In genomic region chr3:48446425-48447193, GRCh38 we compare ENCODE assay signal across 1 cellular context.
TF ChIP-seq lines count a peak whose summit lies in the region.

TSS of gene ATRIP (plus strand) at chr3:48446737. CDS start at chr3:48446846, 109 bp downstream.

TF ChIP-seq in H1, 55 proteins besides CTCF, POLR2A, EP300 and RAD21:
- TF ChIP-seq CREB1 (IDR thresholded peaks at IDR 0.05) (peak; percentile 99), RNF2 (IDR thresholded peaks at IDR 0.05; ENCODE audit: borderline replicate concordance, low read depth, low read length, missing control alignments, poor library complexity, severe bottlenecking) (no peak), HDAC6 (IDR thresholded peaks at IDR 0.05; ENCODE audit: low read depth, low read length) (no peak), ATF3 (IDR thresholded peaks at IDR 0.05; ENCODE audit: insufficient read depth, low read depth, low read length) (peak; percentile 89), RBBP5 (IDR thresholded peaks at IDR 0.05; ENCODE audit: borderline replicate concordance, low read depth, low read length) (peak; percentile 27; the same call in 1 of the 2 replicates), CEBPB (IDR thresholded peaks at IDR 0.05; ENCODE audit: low read depth, low read length) (no peak), SP1 (IDR thresholded peaks at IDR 0.05; ENCODE audit: low read depth, low read length) (peak; percentile 85), ASH2L (IDR thresholded peaks at IDR 0.05; ENCODE audit: low read length) (peak; percentile 92), PHF8 (conservative IDR thresholded peaks at IDR 0.05; ENCODE audit: low read depth, low read length) (peak; percentile 93), E2F6 (IDR thresholded peaks at IDR 0.05) (no peak; the same call in 1 of the 2 replicates), CHD2 (IDR thresholded peaks at IDR 0.05; ENCODE audit: low read length) (peak; percentile 69), SIN3A (conservative IDR thresholded peaks at IDR 0.05 in 1 of 2, IDR thresholded peaks at IDR 0.05 in 1 of 2; ENCODE audit: low read depth in 1 of 2, low read length in 2 of 2) (peak; percentile 41 to 97; a peak in 2 of 4 replicates), SRF (IDR thresholded peaks at IDR 0.05; ENCODE audit: low read depth, low read length) (peak; percentile 87), BRCA1 (IDR thresholded peaks at IDR 0.05; ENCODE audit: low read depth, low read length) (no peak), KDM5A (IDR thresholded peaks at IDR 0.05; ENCODE audit: low read length) (peak; percentile 91), YY1 (IDR thresholded peaks at IDR 0.05; ENCODE audit: low read depth, low read length) (peak; percentile 26; the same call in 1 of the 2 replicates), TCF12 (IDR thresholded peaks at IDR 0.05; ENCODE audit: low read depth, low read length) (0 out of 2 replicates have a peak, but pooled peaks have one; percentile 15), CHD1 (IDR thresholded peaks at IDR 0.05; ENCODE audit: low read depth, low read length) (no peak), TAF7 (optimal IDR thresholded peaks at IDR 0.05; ENCODE audit: borderline replicate concordance, low read depth, low read length) (peak; percentile 92), KDM4A (IDR thresholded peaks at IDR 0.05; ENCODE audit: low read depth, low read length, severe bottlenecking) (peak; percentile 100), GABPA (IDR thresholded peaks at IDR 0.05; ENCODE audit: borderline replicate concordance, insufficient read depth, low read length) (no peak), SIRT6 (IDR thresholded peaks at IDR 0.05; ENCODE audit: low read length) (no peak), CTBP2 (IDR thresholded peaks at IDR 0.05; ENCODE audit: borderline replicate concordance, insufficient read depth, insufficient read length, low read length) (no peak), TBP (IDR thresholded peaks at IDR 0.05; ENCODE audit: low read depth, low read length) (peak; percentile 95), TAF1 (IDR thresholded peaks at IDR 0.05; ENCODE audit: low read depth, low read length) (peak; percentile 97), SP4 (IDR thresholded peaks at IDR 0.05; ENCODE audit: low read length) (no peak), SP2 (IDR thresholded peaks at IDR 0.05; ENCODE audit: low read length) (no peak), SUZ12 (IDR thresholded peaks at IDR 0.05; ENCODE audit: low read length) (no peak), POLR2AphosphoS5 (IDR thresholded peaks at IDR 0.05; ENCODE audit: low read depth, low read length) (peak; percentile 96), GTF2F1 (IDR thresholded peaks at IDR 0.05; ENCODE audit: borderline replicate concordance, low read depth, low read length) (peak; percentile 71; the same call in 1 of the 2 replicates), JUN (IDR thresholded peaks at IDR 0.05; ENCODE audit: low read depth, low read length) (no peak), NRF1 (IDR thresholded peaks at IDR 0.05; ENCODE audit: low read depth, low read length) (no peak), CBX8 (IDR thresholded peaks at IDR 0.05; ENCODE audit: borderline replicate concordance, low read depth, low read length) (no peak), EGR1 (IDR thresholded peaks at IDR 0.05; ENCODE audit: borderline replicate concordance, low read depth, low read length) (no peak), RFX5 (IDR thresholded peaks at IDR 0.05; ENCODE audit: borderline replicate concordance, low read depth, low read length) (no peak)
- TF ChIP-seq, protein P1, sequence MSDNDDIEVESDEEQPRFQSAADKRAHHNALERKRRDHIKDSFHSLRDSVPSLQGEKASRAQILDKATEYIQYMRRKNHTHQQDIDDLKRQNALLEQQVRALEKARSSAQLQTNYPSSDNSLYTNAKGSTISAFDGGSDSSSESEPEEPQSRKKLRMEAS (IDR thresholded peaks at IDR 0.05), result peak; percentile 73
TF ChIP-seq in H1: peak in this region for 19.
